ENCODE assay signal across 21 cellular contexts in genomic region chr3:32868719-32869512, GRCh38. TPM values are rescaled to one million over a fixed set of nuclear protein-coding genes. Genes with fewer than 3 reads are reported as not detected.
"Had no signal": no experiment of that assay in that cellular context is flagged by ENCODE, and none has a peak within 500 bp of the region (broad histone marks: within the 10 kb centered on the region; RNA-seq: fewer than 3 reads in every experiment).

No MANE protein-coding gene starts in this region.

- ATAC-seq: activated naive CD4-positive, alpha-beta T cell treated with anti-CD3 and anti-CD28 coated beads, Interleukin-2, amount 50 U/mL, for 72 hours; activated T-cell treated with anti-CD3 and anti-CD28 coated beads, Interleukin-2, amount 50 U/mL, for 72 hours; foreskin keratinocyte; left lung; naive thymus-derived CD8-positive, alpha-beta T cell; sciatic nerve; T-helper 17 cell had no signal

- H3K4me3 ChIP-seq: coronary artery, left lung, suprapubic skin had no signal

- DNase-seq: activated B cell treated with CpG ODN at 0.5 μM for 24 hours; activated CD4-positive, alpha-beta T cell treated with anti-CD3 and anti-CD28 coated beads, Interleukin-2, amount 10 ng/mL, durations not matched to agents 7 days and 5 days; activated CD8-positive, alpha-beta memory T cell treated with anti-CD3 and anti-CD28 coated beads, Interleukin-2, amount 50 U/mL, for 48 hours; activated gamma-delta T cell; activated T-cell treated with anti-CD3 and anti-CD28 coated beads, Interleukin-2, amount 50 U/mL, for 72 hours; amygdala; effector CD8-positive, alpha-beta T cell; foreskin keratinocyte; left lung; naive thymus-derived CD8-positive, alpha-beta T cell; T-helper 17 cell had no signal

- H3K4me1 ChIP-seq: foreskin keratinocyte had no signal

- H3K36me3 ChIP-seq: left lung, suprapubic skin had no signal

- H3K9me3 Mint-ChIP-seq: activated B cell treated with CpG ODN at 0.5 μM for 24 hours; activated CD4-positive, alpha-beta T cell treated with anti-CD3 and anti-CD28 coated beads, Interleukin-2, amount 10 ng/mL, durations not matched to agents 7 days and 5 days; activated naive CD4-positive, alpha-beta T cell treated with anti-CD3 and anti-CD28 coated beads, Interleukin-2, amount 50 U/mL, for 72 hours; activated T-cell treated with anti-CD3 and anti-CD28 coated beads, Interleukin-2, amount 50 U/mL, for 72 hours; central memory CD8-positive, alpha-beta T cell; naive thymus-derived CD8-positive, alpha-beta T cell; stimulated activated naive CD8-positive, alpha-beta T cell treated with anti-CD3 and anti-CD28 coated beads, Interleukin-15, Interleukin-2, amounts not matched to agents 100 ng/mL and 50 ng/mL, for 24 hours; type B pancreatic cell had no signal

- H3K27me3 Mint-ChIP-seq: brain; central memory CD8-positive, alpha-beta T cell; type B pancreatic cell had no signal

- H3K27me3 ChIP-seq: left lung, suprapubic skin had no signal

- H3K9me3 ChIP-seq: left lung, suprapubic skin had no signal

- H3K27ac Mint-ChIP-seq: activated B cell treated with CpG ODN at 0.5 μM for 24 hours; activated CD4-positive, alpha-beta T cell treated with anti-CD3 and anti-CD28 coated beads, Interleukin-2, amount 10 ng/mL, durations not matched to agents 7 days and 5 days; activated naive CD4-positive, alpha-beta T cell treated with anti-CD3 and anti-CD28 coated beads, Interleukin-2, amount 50 U/mL, for 72 hours; activated T-cell treated with anti-CD3 and anti-CD28 coated beads, Interleukin-2, amount 50 U/mL, for 72 hours; naive thymus-derived CD8-positive, alpha-beta T cell; stimulated activated naive CD8-positive, alpha-beta T cell treated with anti-CD3 and anti-CD28 coated beads, Interleukin-15, Interleukin-2, amounts not matched to agents 100 ng/mL and 50 ng/mL, for 24 hours; T-helper 17 cell had no signal

- H3K4me1 Mint-ChIP-seq: activated B cell treated with CpG ODN at 0.5 μM for 24 hours; activated CD4-positive, alpha-beta T cell treated with anti-CD3 and anti-CD28 coated beads, Interleukin-2, amount 10 ng/mL, durations not matched to agents 7 days and 5 days; central memory CD8-positive, alpha-beta T cell; naive thymus-derived CD8-positive, alpha-beta T cell had no signal

- H3K4me3 Mint-ChIP-seq: activated B cell treated with CpG ODN at 0.5 μM for 24 hours; activated CD4-positive, alpha-beta T cell treated with anti-CD3 and anti-CD28 coated beads, Interleukin-2, amount 10 ng/mL, durations not matched to agents 7 days and 5 days; activated T-cell treated with anti-CD3 and anti-CD28 coated beads, Interleukin-2, amount 50 U/mL, for 72 hours; brain; central memory CD8-positive, alpha-beta T cell; naive thymus-derived CD8-positive, alpha-beta T cell; stimulated activated naive CD8-positive, alpha-beta T cell treated with anti-CD3 and anti-CD28 coated beads, Interleukin-15, Interleukin-2, amounts not matched to agents 100 ng/mL and 50 ng/mL, for 24 hours; T-helper 17 cell had no signal

- H3K27ac ChIP-seq: coronary artery, foreskin keratinocyte, left lung, suprapubic skin had no signal

- H3K36me3 Mint-ChIP-seq: activated naive CD4-positive, alpha-beta T cell treated with anti-CD3 and anti-CD28 coated beads, Interleukin-2, amount 50 U/mL, for 72 hours; brain; naive thymus-derived CD8-positive, alpha-beta T cell had no signal

RNA-seq across cellular contexts. Expression of gene TRIM71, which starts 51.1 kb away (rescaled TPM):
- total RNA-seq: activated B cell treated with CpG ODN at 0.5 μM for 24 hours; activated CD4-positive, alpha-beta T cell treated with anti-CD3 and anti-CD28 coated beads, Interleukin-2, amount 10 ng/mL, durations not matched to agents 7 days and 5 days; foreskin keratinocyte; naive thymus-derived CD8-positive, alpha-beta T cell; osteoblast; pulmonary artery endothelial cell; suprapubic skin had no signal
- polyA plus RNA-seq: foreskin keratinocyte; naive thymus-derived CD8-positive, alpha-beta T cell had no signal
